ENCODE assay signal across 7 cellular contexts in genomic region chr12:49345048-49345839, GRCh38. TPM values are rescaled to one million over a fixed set of nuclear protein-coding genes. Genes with fewer than 3 reads are reported as not detected.
DNase-seq lines count a peak whose midpoint lies in the region; ATAC-seq, FAIRE-seq and TF ChIP-seq lines count a peak whose summit lies in the region.
"Had no signal": no experiment of that assay in that cellular context is flagged by ENCODE, and none has a peak within 500 bp of the region (broad histone marks: within the 10 kb centered on the region; RNA-seq: fewer than 3 reads in every experiment).

No MANE protein-coding gene starts in this region.

- no peak overlapping the region for H3K27ac Mint-ChIP-seq in activated T-helper 2 cell treated with anti-CD3 and anti-CD28 coated beads, Interferon-gamma antibody, Interleukin-2, Interleukin-4, amounts not matched to agents 10 μg/mL and 5 μg/mL and 100 μg/mL, durations not matched to agents 14 hours and 24 hours and 36 hours
- H3K27ac Mint-ChIP-seq: T-helper 1 cell treated with Interleukin-12 subunit alpha and Interleukin-12 subunit beta and Interleukin-4 antibody, amounts not matched to agents 30 μg/mL and 1 μg/mL, for 36 hours had no signal

- in situ Hi-C loops in GM13976 (cut with MboI; ENCODE audit: low sequenced_read_pairs, unreplicated experiment): no loop called here

- no peak for FAIRE-seq in RCC 7860 (lab: Jason Lieb, UNC)

- no peaks in the 10 kb centered on the region for H3K36me3 Mint-ChIP-seq in activated T-helper 2 cell treated with anti-CD3 and anti-CD28 coated beads, Interferon-gamma antibody, Interleukin-2, Interleukin-4, amounts not matched to agents 10 μg/mL and 5 μg/mL and 100 μg/mL, durations not matched to agents 14 hours and 24 hours and 36 hours (ENCODE audit: low read depth)

- peak; percentile 75 for DNase-seq in GM13976 (ENCODE audit: low spot score)
- DNase-seq in RCC 7860 (ENCODE audit: low spot score): peak; percentile 74
- DNase-seq in iPS-NIHi11 (ENCODE audit: low spot score): peak; percentile 60
- DNase-seq in activated T-helper 2 cell treated with anti-CD3 and anti-CD28 coated beads, Interferon-gamma antibody, Interleukin-2, Interleukin-4, amounts not matched to agents 10 μg/mL and 5 μg/mL and 100 μg/mL, durations not matched to agents 14 hours and 24 hours and 36 hours (ENCODE audit: low spot score): no peak
- no peak for DNase-seq in A172 (ENCODE audit: low spot score)

- ATAC-seq in GM18520 (IDR thresholded peaks at IDR 0.05; ENCODE audit: unreplicated experiment): no peak

- H3K9me3 Mint-ChIP-seq in activated T-helper 2 cell treated with anti-CD3 and anti-CD28 coated beads, Interferon-gamma antibody, Interleukin-2, Interleukin-4, amounts not matched to agents 10 μg/mL and 5 μg/mL and 100 μg/mL, durations not matched to agents 14 hours and 24 hours and 36 hours: no peaks in the 10 kb centered on the region
- H3K9me3 Mint-ChIP-seq: T-helper 1 cell treated with Interleukin-12 subunit alpha and Interleukin-12 subunit beta and Interleukin-4 antibody, amounts not matched to agents 30 μg/mL and 1 μg/mL, for 36 hours had no signal

- no peak overlapping the region for H3K4me3 Mint-ChIP-seq in activated T-helper 2 cell treated with anti-CD3 and anti-CD28 coated beads, Interferon-gamma antibody, Interleukin-2, Interleukin-4, amounts not matched to agents 10 μg/mL and 5 μg/mL and 100 μg/mL, durations not matched to agents 14 hours and 24 hours and 36 hours (ENCODE audit: low read depth)

- H3K27me3 Mint-ChIP-seq in activated T-helper 2 cell treated with anti-CD3 and anti-CD28 coated beads, Interferon-gamma antibody, Interleukin-2, Interleukin-4, amounts not matched to agents 10 μg/mL and 5 μg/mL and 100 μg/mL, durations not matched to agents 14 hours and 24 hours and 36 hours (ENCODE audit: low read depth): peaks cover 67% of the 10 kb centered on the region

- H3K4me1 Mint-ChIP-seq in activated T-helper 2 cell treated with anti-CD3 and anti-CD28 coated beads, Interferon-gamma antibody, Interleukin-2, Interleukin-4, amounts not matched to agents 10 μg/mL and 5 μg/mL and 100 μg/mL, durations not matched to agents 14 hours and 24 hours and 36 hours (ENCODE audit: low read depth): peaks cover 19% of the 10 kb centered on the region

- no peak for TF ChIP-seq CTCF in GM13976 (IDR thresholded peaks at IDR 0.05; ENCODE audit: borderline replicate concordance, control extremely low read depth, extremely low read depth, insufficient read depth, missing control alignments)

- intact Hi-C loops in activated T-helper 2 cell treated with anti-CD3 and anti-CD28 coated beads, Interferon-gamma antibody, Interleukin-2, Interleukin-4, amounts not matched to agents 10 μg/mL and 5 μg/mL and 100 μg/mL, durations not matched to agents 14 hours and 24 hours and 36 hours (cut with micrococcal nuclease): no loop called here

RNA-seq across cellular contexts. Expression of gene DNAJC22, which starts 1.4 kb away (rescaled TPM):
- 0.09 TPM in 1 of 2 replicates, not detected in the other for total RNA-seq in activated T-helper 2 cell treated with anti-CD3 and anti-CD28 coated beads, Interferon-gamma antibody, Interleukin-2, Interleukin-4, amounts not matched to agents 10 μg/mL and 5 μg/mL and 100 μg/mL, durations not matched to agents 14 hours and 24 hours and 36 hours
- total RNA-seq in A172 (2014; rRNA removed; shearing (Covaris generic)): 12.6 and 13.1 TPM in 2 replicates

RNA-seq across cellular contexts. Expression of gene C1QL4, which starts 8.3 kb away (rescaled TPM):
- not detected in 2 replicates for total RNA-seq in activated T-helper 2 cell treated with anti-CD3 and anti-CD28 coated beads, Interferon-gamma antibody, Interleukin-2, Interleukin-4, amounts not matched to agents 10 μg/mL and 5 μg/mL and 100 μg/mL, durations not matched to agents 14 hours and 24 hours and 36 hours
- total RNA-seq in A172 (2014; rRNA removed; shearing (Covaris generic)): 2.3 and 4.4 TPM in 2 replicates

RNA-seq across cellular contexts. Expression of gene SPATS2, which starts 22.0 kb away (rescaled TPM):
- 17.9 and 19.3 TPM in 2 replicates for total RNA-seq in activated T-helper 2 cell treated with anti-CD3 and anti-CD28 coated beads, Interferon-gamma antibody, Interleukin-2, Interleukin-4, amounts not matched to agents 10 μg/mL and 5 μg/mL and 100 μg/mL, durations not matched to agents 14 hours and 24 hours and 36 hours
- 23.8 and 30.6 TPM in 2 replicates for total RNA-seq in A172 (2014; rRNA removed; shearing (Covaris generic))

RNA-seq across cellular contexts. Expression of gene TROAP, which starts 22.2 kb away (rescaled TPM):
- 58.3 and 59.3 TPM in 2 replicates for total RNA-seq in activated T-helper 2 cell treated with anti-CD3 and anti-CD28 coated beads, Interferon-gamma antibody, Interleukin-2, Interleukin-4, amounts not matched to agents 10 μg/mL and 5 μg/mL and 100 μg/mL, durations not matched to agents 14 hours and 24 hours and 36 hours
- total RNA-seq in A172 (2014; rRNA removed; shearing (Covaris generic)): 38.2 and 45.4 TPM in 2 replicates

RNA-seq across cellular contexts. Expression of gene PRPH, which starts 50.3 kb away (rescaled TPM):
- total RNA-seq in activated T-helper 2 cell treated with anti-CD3 and anti-CD28 coated beads, Interferon-gamma antibody, Interleukin-2, Interleukin-4, amounts not matched to agents 10 μg/mL and 5 μg/mL and 100 μg/mL, durations not matched to agents 14 hours and 24 hours and 36 hours: not detected in 2 replicates
- 4.6 and 6.9 TPM in 2 replicates for total RNA-seq in A172 (2014; rRNA removed; shearing (Covaris generic))

Comparison
In these comparisons a context has a peak if more than half of its experiments do, and no peak if none do; other contexts are left out.
1. DNase-seq: peak in GM13976 (single experiment), RCC 7860 (single experiment) and iPS-NIHi11 (single experiment); none in activated T-helper 2 cell treated with anti-CD3 and anti-CD28 coated beads, Interferon-gamma antibody, Interleukin-2, Interleukin-4, amounts not matched to agents 10 μg/mL and 5 μg/mL and 100 μg/mL, durations not matched to agents 14 hours and 24 hours and 36 hours (single experiment) and A172 (single experiment).
2. RNA of gene DNAJC22, which starts 1.4 kb away (total RNA-seq): 12.6 to 13.1 TPM in A172; 0.09 TPM in activated T-helper 2 cell treated with anti-CD3 and anti-CD28 coated beads, Interferon-gamma antibody, Interleukin-2, Interleukin-4, amounts not matched to agents 10 μg/mL and 5 μg/mL and 100 μg/mL, durations not matched to agents 14 hours and 24 hours and 36 hours; every median in the first group is over 10 times any median in the second.